8 cellular contexts compared by ENCODE assay signal in genomic region chr3:151305081-151305777, GRCh38. TPM values are rescaled to one million over a fixed set of nuclear protein-coding genes. Genes with fewer than 3 reads are reported as not detected.
DNase-seq lines count a peak whose midpoint lies in the region; ATAC-seq and TF ChIP-seq lines count a peak whose summit lies in the region.

No MANE protein-coding gene starts in this region.

- DNase-seq in AG04449 (ENCODE audit: low read depth, low spot score) (peak; percentile 90), amniotic stem cell (lab: John Stamatoyannopoulos, UW) (peak; percentile 78), kidney epithelial cell (ENCODE audit: low read depth) (peak; percentile 97), CD1c-positive myeloid dendritic cell (ENCODE audit: extremely low spot score) (no peak)
- no peak for DNase-seq in activated CD4-positive, CD25-positive, alpha-beta regulatory T cell (lab: John Stamatoyannopoulos, UW)

- no peak overlapping the region for H3K4me3 ChIP-seq in AG04449 (ENCODE audit: low read depth, low read length)
- H3K4me3 ChIP-seq in HUES64 (ENCODE audit: low read length): no peak overlapping the region
- no peak overlapping the region for H3K4me3 ChIP-seq in kidney epithelial cell (ENCODE audit: low read depth, low read length)
- H3K4me3 ChIP-seq in thymus (ENCODE audit: low read length): no peak overlapping the region

- TF ChIP-seq CTCF in AG04449 (IDR thresholded peaks at IDR 0.05; ENCODE audit: insufficient read depth, low read length, missing control alignments) (peak; percentile 29), kidney epithelial cell (IDR thresholded peaks at IDR 0.05; ENCODE audit: insufficient read depth, low read length, poor library complexity, severe bottlenecking) (peak; percentile 54)

- no peak overlapping the region; the same call in 1 of the 2 replicates for H3K9ac ChIP-seq in HUES64 (ENCODE audit: low read depth, low read length)

- CTCF ChIA-PET in AG04449 (lab: Yijun Ruan, JAX): interaction anchor here (0.6 to 2.7 kb wide), 14 partner anchors 13 to 535 kb away, joined by 3 to 22 read pairs (median 4); no protein-coding TSS in a partner anchor

- POLR2A ChIA-PET in AG04449 (lab: Yijun Ruan, JAX): no interaction called here

- H3K36me3 ChIP-seq in HUES64 (ENCODE audit: insufficient read depth, low read length) (no peaks in the 10 kb centered on the region), kidney epithelial cell (ENCODE audit: control insufficient read depth, insufficient read depth, low read length) (no peaks in the 10 kb centered on the region), thymus (ENCODE audit: control insufficient read depth, insufficient read depth) (no peaks in the 10 kb centered on the region)

- WGBS in HUES64: 51% methylated on average over 7 of the region's 7 CpGs
- WGBS in thymus: 85% methylated on average over 7 of the region's 7 CpGs

- peaks cover 28% of the 10 kb centered on the region for H3K4me1 ChIP-seq in HUES64 (ENCODE audit: insufficient read depth, low read length)
- H3K4me1 ChIP-seq in thymus (ENCODE audit: control insufficient read depth, insufficient read depth, low read length): no peaks in the 10 kb centered on the region

- H3K27ac ChIP-seq in HUES64 (ENCODE audit: low read depth, low read length) (peak overlapping the region; percentile 57; the same call in 1 of the 2 replicates), thymus (ENCODE audit: low read depth) (peak overlapping the region; percentile 54)

- no peaks in the 10 kb centered on the region for H3K27me3 ChIP-seq in HUES64 (ENCODE audit: insufficient read depth, low read length)
- no peaks in the 10 kb centered on the region for H3K27me3 ChIP-seq in kidney epithelial cell (ENCODE audit: control insufficient read depth, insufficient read depth, low read length)
- no peaks in the 10 kb centered on the region for H3K27me3 ChIP-seq in thymus (ENCODE audit: control insufficient read depth, insufficient read depth)

- no peaks in the 10 kb centered on the region for H3K9me3 ChIP-seq in HUES64 (ENCODE audit: insufficient read depth, low read depth, low read length)
- H3K9me3 ChIP-seq in thymus (ENCODE audit: control insufficient read depth): no peaks in the 10 kb centered on the region

- no peak for ATAC-seq in HG03520 (IDR thresholded peaks at IDR 0.05; ENCODE audit: unreplicated experiment)

RNA-seq across cellular contexts. Expression of gene GPR87, which starts 11.4 kb away (rescaled TPM):
- not detected for polyA plus RNA-seq in HUES64 (2013, experiment 1 of 2)
- not detected for polyA plus RNA-seq in HUES64 (2013, experiment 2 of 2)
- 16.4 and 16.7 TPM in 2 replicates for total RNA-seq in kidney epithelial cell
- 20.8 TPM for polyA plus RNA-seq in thymus

RNA-seq across cellular contexts. Expression of gene P2RY13, which starts 24.1 kb away (rescaled TPM):
- polyA plus RNA-seq in HUES64 (2013, experiment 1 of 2): not detected
- not detected for polyA plus RNA-seq in HUES64 (2013, experiment 2 of 2)
- 0.13 TPM in 1 of 2 replicates, not detected in the other for total RNA-seq in kidney epithelial cell
- 2.2 TPM for polyA plus RNA-seq in thymus

RNA-seq across cellular contexts. Expression of gene P2RY14, which starts 26.9 kb away (rescaled TPM):
- polyA plus RNA-seq in HUES64 (2013, experiment 1 of 2): not detected
- polyA plus RNA-seq in HUES64 (2013, experiment 2 of 2): not detected
- not detected in 2 replicates for total RNA-seq in kidney epithelial cell
- polyA plus RNA-seq in thymus: 2.1 TPM

Comparison
In these comparisons a context has a peak if more than half of its experiments do, and no peak if none do; other contexts are left out.
1. DNase-seq: peak in AG04449 (single experiment), amniotic stem cell (single experiment) and kidney epithelial cell (single experiment); none in activated CD4-positive, CD25-positive, alpha-beta regulatory T cell (0 of 4) and CD1c-positive myeloid dendritic cell (single experiment).